Comparison of ENCODE assay signal across 17 cellular contexts in genomic region chr20:63484236-63484635, GRCh38. TPM values are rescaled to one million over a fixed set of nuclear protein-coding genes. Genes with fewer than 3 reads are reported as not detected.
DNase-seq lines count a peak whose midpoint lies in the region; ATAC-seq and TF ChIP-seq lines count a peak whose summit lies in the region.
"Had no signal": no experiment of that assay in that cellular context is flagged by ENCODE, and none has a peak within 500 bp of the region (broad histone marks: within the 10 kb centered on the region; RNA-seq: fewer than 3 reads in every experiment).

No MANE protein-coding gene starts in this region.

- H3K4me1 ChIP-seq in left ventricle myocardium inferior = peaks cover 40% of the 10 kb centered on the region
- no peaks in the 10 kb centered on the region for H3K4me1 ChIP-seq in DND-41 (ENCODE audit: insufficient read depth, low read length)
- no peaks in the 10 kb centered on the region for H3K4me1 ChIP-seq in psoas muscle
- H3K4me1 ChIP-seq in PC-3 (ENCODE audit: insufficient read depth, low read length) = 0 out of 2 replicates have a peak, but pooled peaks cover 5% of the 10 kb centered on the region
- no peaks in the 10 kb centered on the region for H3K4me1 ChIP-seq in CD4-positive, alpha-beta memory T cell (ENCODE audit: insufficient read depth, low read length)

- H3K36me3 ChIP-seq in left ventricle myocardium inferior (peaks cover 12% of the 10 kb centered on the region), DND-41 (ENCODE audit: insufficient read depth, low read length) (no peaks in the 10 kb centered on the region), psoas muscle (ENCODE audit: insufficient read depth in 1 of 2, low read depth in 1 of 2) (peaks cover 0 to 16% of the 10 kb centered on the region in 2 donors), PC-3 (ENCODE audit: low read depth, low read length) (no peaks in the 10 kb centered on the region)
- H3K36me3 ChIP-seq in CD4-positive, alpha-beta memory T cell (ENCODE audit: insufficient read depth, low read length) = no peaks in the 10 kb centered on the region

- TF ChIP-seq CTCF in left ventricle myocardium inferior (IDR thresholded peaks at IDR 0.05; ENCODE audit: borderline replicate concordance) = no peak
- no peak for TF ChIP-seq CTCF in DND-41 (IDR thresholded peaks at IDR 0.05; ENCODE audit: borderline replicate concordance, extremely low read depth, low read length, poor library complexity, severe bottlenecking)
- no peak for TF ChIP-seq CTCF in brain (conservative IDR thresholded peaks at IDR 0.05)
- no peak for TF ChIP-seq CTCF in psoas muscle (IDR thresholded peaks at IDR 0.05)
- TF ChIP-seq CTCF in PC-3 (conservative IDR thresholded peaks at IDR 0.05; ENCODE audit: low read depth, low read length) = no peak

- POLR2A ChIA-PET in PC-3 (lab: Charles Lee; ENCODE audit: unreplicated experiment) = no interaction called here
- POLR2A ChIA-PET in CD4-positive, alpha-beta memory T cell (lab: Charles Lee; ENCODE audit: partially characterized antibody) = no interaction called here

- H3F3A ChIP-seq in PC-3 (ENCODE audit: low read length, unreplicated experiment) = no peaks in the 10 kb centered on the region

- WGBS in psoas muscle, 3 donors = 41 to 56% (median 47%) methylated on average over 17 of the region's 17 CpGs

- CTCF ChIA-PET in PC-3 (lab: Charles Lee) = no interaction called here
- CTCF ChIA-PET in CD4-positive, alpha-beta memory T cell (lab: Charles Lee; ENCODE audit: partially characterized antibody) = no interaction called here

- H2AFZ ChIP-seq in DND-41 (ENCODE audit: low read depth, low read length) (no peak overlapping the region), PC-3 (ENCODE audit: low read length) (no peak overlapping the region)

- H3K9ac ChIP-seq in DND-41 (ENCODE audit: low read depth, low read length) (no peak overlapping the region), PC-3 (ENCODE audit: low read length) (no peak overlapping the region)

- peaks cover 4% of the 10 kb centered on the region for H3K36me3 Mint-ChIP-seq in brain
- no peaks in the 10 kb centered on the region for H3K36me3 Mint-ChIP-seq in CD4-positive, alpha-beta memory T cell

- H3K79me2 ChIP-seq in DND-41 (ENCODE audit: insufficient read depth, low read length) (no peaks in the 10 kb centered on the region), PC-3 (ENCODE audit: low read length) (no peaks in the 10 kb centered on the region)

- H3K27ac Mint-ChIP-seq in brain = peak overlapping the region in 3 of 5 experiments; percentile 57 to 92 (median 69)
- H3K27ac Mint-ChIP-seq in CD4-positive, alpha-beta memory T cell = no peak overlapping the region
- H3K27ac Mint-ChIP-seq: CD4-positive, alpha-beta T cell had no signal

- peaks cover 13% of the 10 kb centered on the region for H3K27me3 Mint-ChIP-seq in brain
- peaks cover 20% of the 10 kb centered on the region in 2 donors for H3K27me3 Mint-ChIP-seq in CD4-positive, alpha-beta memory T cell

- peaks cover 0 to 4% (median 0%) of the 10 kb centered on the region in 5 experiments for H3K9me3 Mint-ChIP-seq in brain
- peaks cover 0 to 2% (median 0%) of the 10 kb centered on the region in 8 donors for H3K9me3 Mint-ChIP-seq in CD4-positive, alpha-beta memory T cell
- H3K9me3 Mint-ChIP-seq: CD4-positive, alpha-beta T cell had no signal

- peaks cover 24% of the 10 kb centered on the region for H3K4me1 Mint-ChIP-seq in brain
- peaks cover 0 to 4% (median 3%) of the 10 kb centered on the region in 4 donors for H3K4me1 Mint-ChIP-seq in CD4-positive, alpha-beta memory T cell

- DNase-seq in left ventricle myocardium inferior (no peak), Right ventricle myocardium inferior (ENCODE audit: missing footprints) (no peak), DND-41 (no peak), psoas muscle (peak in 1 of 2 donors; percentile 57), PC-3 (no peak), AML-193 (lab: John Stamatoyannopoulos, UW) (no peak)
- DNase-seq in CD4-positive, alpha-beta memory T cell = no peak
- DNase-seq: C1 segment of cervical spinal cord; CD4-positive, alpha-beta T cell; COR-L47; DMS53 had no signal

- intact Hi-C loops in left ventricle myocardium inferior (cut with micrococcal nuclease) (no loop called here), Right ventricle myocardium inferior (cut with DNase I) (no loop called here), psoas muscle (cut with DNase I) (no loop called here), PC-3 (cut with micrococcal nuclease) (no loop called here)
- intact Hi-C loops in CD4-positive, alpha-beta memory T cell (cut with micrococcal nuclease) = no loop called here

- no TSS peak for BruUV-seq in PC-3 (replicated peaks; lab: Mats Ljungman, UMichigan)

- H4K20me1 ChIP-seq in DND-41 (ENCODE audit: insufficient read depth, low read length) (peaks cover 5% of the 10 kb centered on the region; the same call in 1 of the 2 replicates), PC-3 (ENCODE audit: low read length) (no peaks in the 10 kb centered on the region; the same call in 1 of the 2 replicates)

- H3K27me3 ChIP-seq in left ventricle myocardium inferior (ENCODE audit: low read depth) (peaks cover 92% of the 10 kb centered on the region), DND-41 (ENCODE audit: insufficient read depth, low read length, poor library complexity) (no peaks in the 10 kb centered on the region), psoas muscle (ENCODE audit: insufficient read depth in 3 of 3, low read length in 2 of 3) (peaks cover 0 to 22% (median 0%) of the 10 kb centered on the region in 3 donors), PC-3 (ENCODE audit: low read length) (no peaks in the 10 kb centered on the region)
- H3K27me3 ChIP-seq in CD4-positive, alpha-beta memory T cell (ENCODE audit: insufficient read depth, low read length) = peaks cover 7% of the 10 kb centered on the region

- H3K9me2 ChIP-seq in PC-3 (replicated peaks; ENCODE audit: low read length) = no peaks in the 10 kb centered on the region

- ATAC-seq in Right ventricle myocardium inferior = no peak
- ATAC-seq in DND-41 (ENCODE audit: insufficient read depth, low read depth) = 0 out of 3 replicates have a peak, but pooled peaks have one; percentile 22
- ATAC-seq in psoas muscle = peak in 3 of 4 donors; percentile 1 to 13 (median 13)
- ATAC-seq in PC-3 = no peak

- H3K27ac ChIP-seq in left ventricle myocardium inferior (replicated peaks) = peak overlapping the region; percentile 50
- no peak overlapping the region for H3K27ac ChIP-seq in DND-41 (ENCODE audit: low read length)
- H3K27ac ChIP-seq in psoas muscle = no peak overlapping the region
- no peak overlapping the region for H3K27ac ChIP-seq in PC-3 (ENCODE audit: low read length)
- H3K27ac ChIP-seq in CD4-positive, alpha-beta memory T cell (ENCODE audit: low read depth, low read length) = no peak overlapping the region
- H3K27ac ChIP-seq: A549 had no signal

- no peak overlapping the region for H3K4me3 Mint-ChIP-seq in brain
- no peak overlapping the region for H3K4me3 Mint-ChIP-seq in CD4-positive, alpha-beta memory T cell
- H3K4me3 Mint-ChIP-seq: CD4-positive, alpha-beta T cell had no signal

- H3K4me3 ChIP-seq in left ventricle myocardium inferior (no peak overlapping the region), DND-41 (ENCODE audit: low read depth in 1 of 2, low read length in 2 of 2) (no peak overlapping the region), psoas muscle (no peak overlapping the region), PC-3 (ENCODE audit: low read length) (no peak overlapping the region)
- H3K4me3 ChIP-seq in CD4-positive, alpha-beta memory T cell (ENCODE audit: low read length in 2 of 2) = no peak overlapping the region
- H3K4me3 ChIP-seq: A549 had no signal

- H3K4me2 ChIP-seq in DND-41 (ENCODE audit: insufficient read depth, low read length) = no peak overlapping the region
- no peak overlapping the region for H3K4me2 ChIP-seq in PC-3 (ENCODE audit: low read length)

- H3K9me3 ChIP-seq in left ventricle myocardium inferior (replicated peaks) (peaks cover 4% of the 10 kb centered on the region), DND-41 (ENCODE audit: insufficient read depth, low read length, severe bottlenecking) (no peaks in the 10 kb centered on the region), psoas muscle (no peaks in the 10 kb centered on the region), PC-3 (ENCODE audit: low read length) (no peaks in the 10 kb centered on the region)
- no peaks in the 10 kb centered on the region for H3K9me3 ChIP-seq in CD4-positive, alpha-beta memory T cell (ENCODE audit: control insufficient read depth in 1 of 2, low read length in 2 of 2)
- H3K9me3 ChIP-seq: A549 had no signal

RNA-seq across cellular contexts. Expression of gene KCNQ2, which starts 11.8 kb away (rescaled TPM):
- total RNA-seq in left ventricle myocardium inferior (2.3 TPM), Right ventricle myocardium inferior (1.8 TPM), psoas muscle (1 to 10 TPM in 1 of 4 donors, under 1 TPM in 3; 0.11 to 2.8 (median 0.28) TPM), PC-3 (2014; rRNA removed) (not detected in 2 replicates)
- polyA plus RNA-seq in brain (ENCODE audit: insufficient read depth, low read depth, low replicate concordance) (100 TPM), psoas muscle (under 1 TPM in 2 of 3 donors, not detected in 1; 0.01 to 0.03 TPM)
- not detected for total RNA-seq in CD4-positive, alpha-beta memory T cell
- polyA plus RNA-seq in CD4-positive, alpha-beta memory T cell = not detected
- total RNA-seq: CD4-positive, alpha-beta T cell; HepG2 had no signal
- polyA plus RNA-seq: AG04450, HepG2 had no signal

RNA-seq across cellular contexts. Expression of gene EEF1A2, which starts 14.6 kb away (rescaled TPM):
- total RNA-seq in left ventricle myocardium inferior = 1,286 TPM
- 1,274 TPM for total RNA-seq in Right ventricle myocardium inferior
- 1,308 TPM for polyA plus RNA-seq in brain (ENCODE audit: insufficient read depth, low read depth, low replicate concordance)
- 1,000 to 10,000 TPM; 1,781 to 2,126 (median 2,004) TPM for total RNA-seq in psoas muscle
- 1,000 to 10,000 TPM in 2 of 3 donors, 100 to 1,000 TPM in 1; 952 to 1,898 (median 1,229) TPM for polyA plus RNA-seq in psoas muscle
- 463 and 559 TPM in 2 replicates for total RNA-seq in PC-3 (2014; rRNA removed)
- total RNA-seq in CD4-positive, alpha-beta memory T cell = under 1 TPM; 0.36 to 0.81 TPM
- polyA plus RNA-seq in CD4-positive, alpha-beta memory T cell = not detected

RNA-seq across cellular contexts. Expression of gene PPDPF, which starts 36.3 kb away (rescaled TPM):
- total RNA-seq in left ventricle myocardium inferior (371 TPM), Right ventricle myocardium inferior (261 TPM), psoas muscle (100 to 1,000 TPM; 130 to 198 (median 155) TPM), PC-3 (2014; rRNA removed) (245 and 256 TPM in 2 replicates)
- polyA plus RNA-seq in brain (ENCODE audit: insufficient read depth, low read depth, low replicate concordance) (1,213 TPM), psoas muscle (100 to 1,000 TPM; 134 to 158 (median 142) TPM)
- 100 to 1,000 TPM; 208 to 229 TPM for total RNA-seq in CD4-positive, alpha-beta memory T cell
- 100 to 1,000 TPM in 1 of 2 donors, 10 to 100 TPM in 1; 29.4 to 152 TPM for polyA plus RNA-seq in CD4-positive, alpha-beta memory T cell

RNA-seq across cellular contexts. Expression of gene PTK6, which starts 52.9 kb away (rescaled TPM):
- total RNA-seq in left ventricle myocardium inferior (not detected), Right ventricle myocardium inferior (0.11 TPM), psoas muscle (under 1 TPM in 1 of 4 donors, not detected in 3; 0.06 TPM), PC-3 (2014; rRNA removed) (11.1 and 15.1 TPM in 2 replicates)
- polyA plus RNA-seq in brain (ENCODE audit: insufficient read depth, low read depth, low replicate concordance) (0.93 TPM), psoas muscle (under 1 TPM in 2 of 3 donors, not detected in 1; 0.04 TPM)
- not detected for total RNA-seq in CD4-positive, alpha-beta memory T cell
- under 1 TPM; 0.31 to 0.59 TPM for polyA plus RNA-seq in CD4-positive, alpha-beta memory T cell
- total RNA-seq: Daoy, H4, HepG2 had no signal

Comparison
In these comparisons a context has a peak if more than half of its experiments do, and no peak if none do; other contexts are left out.
1. ATAC-seq: peak in DND-41 (single experiment) and psoas muscle (3 of 4); none in Right ventricle myocardium inferior (single experiment) and PC-3 (single experiment).
2. H3K27ac Mint-ChIP-seq: peak in brain (3 of 5); none in CD4-positive, alpha-beta memory T cell (0 of 7).
3. RNA of gene EEF1A2, which starts 14.6 kb away (total RNA-seq): 1,781 to 2,126 TPM in psoas muscle, 1,286 TPM in left ventricle myocardium inferior (single experiment), 1,274 TPM in Right ventricle myocardium inferior (single experiment) and 463 to 559 TPM in PC-3; 0.36 to 0.81 TPM in CD4-positive, alpha-beta memory T cell; every median in the first group is over 100 times any median in the second.